In the genomic region with DNA sequence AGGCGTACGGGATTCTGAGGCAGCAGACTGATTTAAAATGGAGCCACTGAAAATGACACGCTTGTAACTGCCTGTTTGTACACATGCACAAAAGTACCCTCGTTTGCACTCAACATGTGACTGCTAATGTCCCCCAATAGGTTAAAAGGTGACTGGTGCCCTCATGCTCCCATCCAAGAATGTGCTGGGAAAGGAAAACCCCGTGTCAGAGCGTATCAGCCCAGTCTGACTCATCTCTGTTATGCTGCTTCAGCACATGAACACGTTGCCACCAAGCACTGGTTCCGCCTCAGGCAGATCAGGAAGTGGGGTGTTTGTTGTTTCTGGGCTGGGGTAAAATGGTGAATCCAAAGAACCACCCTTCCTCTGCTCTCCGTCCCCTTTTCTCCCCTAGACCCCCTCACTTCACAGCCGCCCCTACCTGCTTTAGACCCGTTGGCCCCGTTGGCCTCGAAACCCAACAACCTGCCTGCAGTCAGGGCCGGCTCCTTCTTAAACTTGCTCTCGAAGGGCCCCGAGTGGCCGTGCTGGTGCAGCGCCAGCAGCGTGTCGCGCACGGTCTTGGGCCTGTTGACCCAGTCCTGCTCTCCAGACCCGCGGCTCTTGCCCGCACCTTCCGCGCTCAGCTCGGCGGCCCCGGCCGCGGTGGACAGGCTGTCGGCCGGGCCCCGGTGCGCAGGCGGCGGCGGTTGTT, we compare ENCODE assay signal across 1 cellular context.
TF ChIP-seq lines count a peak whose summit lies in the region.

No MANE protein-coding gene starts in this region.

TF ChIP-seq in GM12878, 131 proteins besides CTCF, POLR2A, EP300 and RAD21 (continued from another document and continues in another):
- TF ChIP-seq, protein P1, sequence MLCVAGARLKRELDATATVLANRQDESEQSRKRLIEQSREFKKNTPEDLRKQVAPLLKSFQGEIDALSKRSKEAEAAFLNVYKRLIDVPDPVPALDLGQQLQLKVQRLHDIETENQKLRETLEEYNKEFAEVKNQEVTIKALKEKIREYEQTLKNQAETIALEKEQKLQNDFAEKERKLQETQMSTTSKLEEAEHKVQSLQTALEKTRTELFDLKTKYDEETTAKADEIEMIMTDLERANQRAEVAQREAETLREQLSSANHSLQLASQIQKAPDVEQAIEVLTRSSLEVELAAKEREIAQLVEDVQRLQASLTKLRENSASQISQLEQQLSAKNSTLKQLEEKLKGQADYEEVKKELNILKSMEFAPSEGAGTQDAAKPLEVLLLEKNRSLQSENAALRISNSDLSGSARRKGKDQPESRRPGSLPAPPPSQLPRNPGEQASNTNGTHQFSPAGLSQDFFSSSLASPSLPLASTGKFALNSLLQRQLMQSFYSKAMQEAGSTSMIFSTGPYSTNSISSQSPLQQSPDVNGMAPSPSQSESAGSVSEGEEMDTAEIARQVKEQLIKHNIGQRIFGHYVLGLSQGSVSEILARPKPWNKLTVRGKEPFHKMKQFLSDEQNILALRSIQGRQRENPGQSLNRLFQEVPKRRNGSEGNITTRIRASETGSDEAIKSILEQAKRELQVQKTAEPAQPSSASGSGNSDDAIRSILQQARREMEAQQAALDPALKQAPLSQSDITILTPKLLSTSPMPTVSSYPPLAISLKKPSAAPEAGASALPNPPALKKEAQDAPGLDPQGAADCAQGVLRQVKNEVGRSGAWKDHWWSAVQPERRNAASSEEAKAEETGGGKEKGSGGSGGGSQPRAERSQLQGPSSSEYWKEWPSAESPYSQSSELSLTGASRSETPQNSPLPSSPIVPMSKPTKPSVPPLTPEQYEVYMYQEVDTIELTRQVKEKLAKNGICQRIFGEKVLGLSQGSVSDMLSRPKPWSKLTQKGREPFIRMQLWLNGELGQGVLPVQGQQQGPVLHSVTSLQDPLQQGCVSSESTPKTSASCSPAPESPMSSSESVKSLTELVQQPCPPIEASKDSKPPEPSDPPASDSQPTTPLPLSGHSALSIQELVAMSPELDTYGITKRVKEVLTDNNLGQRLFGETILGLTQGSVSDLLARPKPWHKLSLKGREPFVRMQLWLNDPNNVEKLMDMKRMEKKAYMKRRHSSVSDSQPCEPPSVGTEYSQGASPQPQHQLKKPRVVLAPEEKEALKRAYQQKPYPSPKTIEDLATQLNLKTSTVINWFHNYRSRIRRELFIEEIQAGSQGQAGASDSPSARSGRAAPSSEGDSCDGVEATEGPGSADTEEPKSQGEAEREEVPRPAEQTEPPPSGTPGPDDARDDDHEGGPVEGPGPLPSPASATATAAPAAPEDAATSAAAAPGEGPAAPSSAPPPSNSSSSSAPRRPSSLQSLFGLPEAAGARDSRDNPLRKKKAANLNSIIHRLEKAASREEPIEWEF (IDR thresholded peaks at IDR 0.05; ENCODE audit: insufficient replicate concordance, low read depth, low read length) = no peak
- TF ChIP-seq RUNX3 (IDR thresholded peaks at IDR 0.05; ENCODE audit: low read length) (no peak), CHD4 (IDR thresholded peaks at IDR 0.05) (no peak), TARDBP (IDR thresholded peaks at IDR 0.05; ENCODE audit: borderline replicate concordance) (no peak), MTA2 (IDR thresholded peaks at IDR 0.05; ENCODE audit: low read depth) (peak; percentile 62; the same call in 1 of the 2 replicates), POLR2AphosphoS2 (IDR thresholded peaks at IDR 0.05; ENCODE audit: low read depth, low read length) (peak; percentile 82), MYC (IDR thresholded peaks at IDR 0.05; ENCODE audit: insufficient read depth, insufficient read length, insufficient replicate concordance, low read length, severe bottlenecking) (peak; percentile 22), HDGF (IDR thresholded peaks at IDR 0.05) (peak; percentile 90), TAF1 (IDR thresholded peaks at IDR 0.05; ENCODE audit: borderline replicate concordance, low read depth, low read length) (peak; percentile 77), RFX5 (IDR thresholded peaks at IDR 0.05; ENCODE audit: low read depth, low read length) (no peak), PML (IDR thresholded peaks at IDR 0.05; ENCODE audit: low read length) (no peak), EZH2 (IDR thresholded peaks at IDR 0.05; ENCODE audit: borderline replicate concordance, control insufficient read depth, low read depth, low read length) (no peak), IKZF1 (conservative IDR thresholded peaks at IDR 0.05) (peak; percentile 80), KDM1A (IDR thresholded peaks at IDR 0.05; ENCODE audit: borderline replicate concordance) (no peak), HDAC6 (IDR thresholded peaks at IDR 0.05; ENCODE audit: unreplicated experiment) (no peak), NRF1 (conservative IDR thresholded peaks at IDR 0.05; ENCODE audit: low read depth, low read length) (no peak), PAX8 (IDR thresholded peaks at IDR 0.05) (no peak), CHD1 (IDR thresholded peaks at IDR 0.05; ENCODE audit: low read depth, low read length) (0 out of 2 replicates have a peak, but pooled peaks have one; percentile 28), ZNF24 (IDR thresholded peaks at IDR 0.05) (no peak), FOS (IDR thresholded peaks at IDR 0.05; ENCODE audit: borderline replicate concordance, extremely low read depth, insufficient read length) (no peak), NFXL1 (IDR thresholded peaks at IDR 0.05; ENCODE audit: borderline replicate concordance) (no peak), ATF7 (IDR thresholded peaks at IDR 0.05; ENCODE audit: low read depth) (peak; percentile 80), NR2C2 (IDR thresholded peaks at IDR 0.05; ENCODE audit: borderline replicate concordance, control insufficient read depth, insufficient read length, low read depth) (no peak), TBL1XR1 (IDR thresholded peaks at IDR 0.05; ENCODE audit: low read depth, low read length) (no peak), TCF3 (IDR thresholded peaks at IDR 0.05; ENCODE audit: borderline replicate concordance, insufficient read depth, low read depth, low read length) (no peak), CEBPB (IDR thresholded peaks at IDR 0.05; ENCODE audit: borderline replicate concordance in 1 of 2, low read depth in 2 of 2, low read length in 2 of 2) (no peak)
- TF ChIP-seq, protein P2, sequence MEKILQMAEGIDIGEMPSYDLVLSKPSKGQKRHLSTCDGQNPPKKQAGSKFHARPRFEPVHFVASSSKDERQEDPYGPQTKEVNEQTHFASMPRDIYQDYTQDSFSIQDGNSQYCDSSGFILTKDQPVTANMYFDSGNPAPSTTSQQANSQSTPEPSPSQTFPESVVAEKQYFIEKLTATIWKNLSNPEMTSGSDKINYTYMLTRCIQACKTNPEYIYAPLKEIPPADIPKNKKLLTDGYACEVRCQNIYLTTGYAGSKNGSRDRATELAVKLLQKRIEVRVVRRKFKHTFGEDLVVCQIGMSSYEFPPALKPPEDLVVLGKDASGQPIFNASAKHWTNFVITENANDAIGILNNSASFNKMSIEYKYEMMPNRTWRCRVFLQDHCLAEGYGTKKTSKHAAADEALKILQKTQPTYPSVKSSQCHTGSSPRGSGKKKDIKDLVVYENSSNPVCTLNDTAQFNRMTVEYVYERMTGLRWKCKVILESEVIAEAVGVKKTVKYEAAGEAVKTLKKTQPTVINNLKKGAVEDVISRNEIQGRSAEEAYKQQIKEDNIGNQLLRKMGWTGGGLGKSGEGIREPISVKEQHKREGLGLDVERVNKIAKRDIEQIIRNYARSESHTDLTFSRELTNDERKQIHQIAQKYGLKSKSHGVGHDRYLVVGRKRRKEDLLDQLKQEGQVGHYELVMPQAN (conservative IDR thresholded peaks at IDR 0.05) = peak; percentile 39; the same call in 1 of the 2 replicates
- TF ChIP-seq, protein P3, sequence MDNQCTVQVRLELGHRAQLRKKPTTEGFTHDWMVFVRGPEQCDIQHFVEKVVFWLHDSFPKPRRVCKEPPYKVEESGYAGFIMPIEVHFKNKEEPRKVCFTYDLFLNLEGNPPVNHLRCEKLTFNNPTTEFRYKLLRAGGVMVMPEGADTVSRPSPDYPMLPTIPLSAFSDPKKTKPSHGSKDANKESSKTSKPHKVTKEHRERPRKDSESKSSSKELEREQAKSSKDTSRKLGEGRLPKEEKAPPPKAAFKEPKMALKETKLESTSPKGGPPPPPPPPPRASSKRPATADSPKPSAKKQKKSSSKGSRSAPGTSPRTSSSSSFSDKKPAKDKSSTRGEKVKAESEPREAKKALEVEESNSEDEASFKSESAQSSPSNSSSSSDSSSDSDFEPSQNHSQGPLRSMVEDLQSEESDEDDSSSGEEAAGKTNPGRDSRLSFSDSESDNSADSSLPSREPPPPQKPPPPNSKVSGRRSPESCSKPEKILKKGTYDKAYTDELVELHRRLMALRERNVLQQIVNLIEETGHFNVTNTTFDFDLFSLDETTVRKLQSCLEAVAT (IDR thresholded peaks at IDR 0.05) = peak; percentile 98
- TF ChIP-seq, protein P4, sequence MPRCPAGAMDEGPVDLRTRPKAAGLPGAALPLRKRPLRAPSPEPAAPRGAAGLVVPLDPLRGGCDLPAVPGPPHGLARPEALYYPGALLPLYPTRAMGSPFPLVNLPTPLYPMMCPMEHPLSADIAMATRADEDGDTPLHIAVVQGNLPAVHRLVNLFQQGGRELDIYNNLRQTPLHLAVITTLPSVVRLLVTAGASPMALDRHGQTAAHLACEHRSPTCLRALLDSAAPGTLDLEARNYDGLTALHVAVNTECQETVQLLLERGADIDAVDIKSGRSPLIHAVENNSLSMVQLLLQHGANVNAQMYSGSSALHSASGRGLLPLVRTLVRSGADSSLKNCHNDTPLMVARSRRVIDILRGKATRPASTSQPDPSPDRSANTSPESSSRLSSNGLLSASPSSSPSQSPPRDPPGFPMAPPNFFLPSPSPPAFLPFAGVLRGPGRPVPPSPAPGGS (IDR thresholded peaks at IDR 0.05; ENCODE audit: borderline replicate concordance, insufficient read depth, low read depth, low read length, poor library complexity, severe bottlenecking) = peak; percentile 75
- TF ChIP-seq, protein P5, sequence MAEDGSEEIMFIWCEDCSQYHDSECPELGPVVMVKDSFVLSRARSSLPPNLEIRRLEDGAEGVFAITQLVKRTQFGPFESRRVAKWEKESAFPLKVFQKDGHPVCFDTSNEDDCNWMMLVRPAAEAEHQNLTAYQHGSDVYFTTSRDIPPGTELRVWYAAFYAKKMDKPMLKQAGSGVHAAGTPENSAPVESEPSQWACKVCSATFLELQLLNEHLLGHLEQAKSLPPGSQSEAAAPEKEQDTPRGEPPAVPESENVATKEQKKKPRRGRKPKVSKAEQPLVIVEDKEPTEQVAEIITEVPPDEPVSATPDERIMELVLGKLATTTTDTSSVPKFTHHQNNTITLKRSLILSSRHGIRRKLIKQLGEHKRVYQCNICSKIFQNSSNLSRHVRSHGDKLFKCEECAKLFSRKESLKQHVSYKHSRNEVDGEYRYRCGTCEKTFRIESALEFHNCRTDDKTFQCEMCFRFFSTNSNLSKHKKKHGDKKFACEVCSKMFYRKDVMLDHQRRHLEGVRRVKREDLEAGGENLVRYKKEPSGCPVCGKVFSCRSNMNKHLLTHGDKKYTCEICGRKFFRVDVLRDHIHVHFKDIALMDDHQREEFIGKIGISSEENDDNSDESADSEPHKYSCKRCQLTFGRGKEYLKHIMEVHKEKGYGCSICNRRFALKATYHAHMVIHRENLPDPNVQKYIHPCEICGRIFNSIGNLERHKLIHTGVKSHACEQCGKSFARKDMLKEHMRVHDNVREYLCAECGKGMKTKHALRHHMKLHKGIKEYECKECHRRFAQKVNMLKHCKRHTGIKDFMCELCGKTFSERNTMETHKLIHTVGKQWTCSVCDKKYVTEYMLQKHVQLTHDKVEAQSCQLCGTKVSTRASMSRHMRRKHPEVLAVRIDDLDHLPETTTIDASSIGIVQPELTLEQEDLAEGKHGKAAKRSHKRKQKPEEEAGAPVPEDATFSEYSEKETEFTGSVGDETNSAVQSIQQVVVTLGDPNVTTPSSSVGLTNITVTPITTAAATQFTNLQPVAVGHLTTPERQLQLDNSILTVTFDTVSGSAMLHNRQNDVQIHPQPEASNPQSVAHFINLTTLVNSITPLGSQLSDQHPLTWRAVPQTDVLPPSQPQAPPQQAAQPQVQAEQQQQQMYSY (CRISPR knock-in tag; IDR thresholded peaks at IDR 0.05) = 0 out of 2 replicates have a peak, but pooled peaks have one; percentile 10
- TF ChIP-seq, protein P6, sequence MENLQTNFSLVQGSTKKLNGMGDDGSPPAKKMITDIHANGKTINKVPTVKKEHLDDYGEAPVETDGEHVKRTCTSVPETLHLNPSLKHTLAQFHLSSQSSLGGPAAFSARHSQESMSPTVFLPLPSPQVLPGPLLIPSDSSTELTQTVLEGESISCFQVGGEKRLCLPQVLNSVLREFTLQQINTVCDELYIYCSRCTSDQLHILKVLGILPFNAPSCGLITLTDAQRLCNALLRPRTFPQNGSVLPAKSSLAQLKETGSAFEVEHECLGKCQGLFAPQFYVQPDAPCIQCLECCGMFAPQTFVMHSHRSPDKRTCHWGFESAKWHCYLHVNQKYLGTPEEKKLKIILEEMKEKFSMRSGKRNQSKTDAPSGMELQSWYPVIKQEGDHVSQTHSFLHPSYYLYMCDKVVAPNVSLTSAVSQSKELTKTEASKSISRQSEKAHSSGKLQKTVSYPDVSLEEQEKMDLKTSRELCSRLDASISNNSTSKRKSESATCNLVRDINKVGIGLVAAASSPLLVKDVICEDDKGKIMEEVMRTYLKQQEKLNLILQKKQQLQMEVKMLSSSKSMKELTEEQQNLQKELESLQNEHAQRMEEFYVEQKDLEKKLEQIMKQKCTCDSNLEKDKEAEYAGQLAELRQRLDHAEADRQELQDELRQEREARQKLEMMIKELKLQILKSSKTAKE (IDR thresholded peaks at IDR 0.05; ENCODE audit: low read depth, poor library complexity, severe bottlenecking) = peak; percentile 91
- TF ChIP-seq, protein P7, sequence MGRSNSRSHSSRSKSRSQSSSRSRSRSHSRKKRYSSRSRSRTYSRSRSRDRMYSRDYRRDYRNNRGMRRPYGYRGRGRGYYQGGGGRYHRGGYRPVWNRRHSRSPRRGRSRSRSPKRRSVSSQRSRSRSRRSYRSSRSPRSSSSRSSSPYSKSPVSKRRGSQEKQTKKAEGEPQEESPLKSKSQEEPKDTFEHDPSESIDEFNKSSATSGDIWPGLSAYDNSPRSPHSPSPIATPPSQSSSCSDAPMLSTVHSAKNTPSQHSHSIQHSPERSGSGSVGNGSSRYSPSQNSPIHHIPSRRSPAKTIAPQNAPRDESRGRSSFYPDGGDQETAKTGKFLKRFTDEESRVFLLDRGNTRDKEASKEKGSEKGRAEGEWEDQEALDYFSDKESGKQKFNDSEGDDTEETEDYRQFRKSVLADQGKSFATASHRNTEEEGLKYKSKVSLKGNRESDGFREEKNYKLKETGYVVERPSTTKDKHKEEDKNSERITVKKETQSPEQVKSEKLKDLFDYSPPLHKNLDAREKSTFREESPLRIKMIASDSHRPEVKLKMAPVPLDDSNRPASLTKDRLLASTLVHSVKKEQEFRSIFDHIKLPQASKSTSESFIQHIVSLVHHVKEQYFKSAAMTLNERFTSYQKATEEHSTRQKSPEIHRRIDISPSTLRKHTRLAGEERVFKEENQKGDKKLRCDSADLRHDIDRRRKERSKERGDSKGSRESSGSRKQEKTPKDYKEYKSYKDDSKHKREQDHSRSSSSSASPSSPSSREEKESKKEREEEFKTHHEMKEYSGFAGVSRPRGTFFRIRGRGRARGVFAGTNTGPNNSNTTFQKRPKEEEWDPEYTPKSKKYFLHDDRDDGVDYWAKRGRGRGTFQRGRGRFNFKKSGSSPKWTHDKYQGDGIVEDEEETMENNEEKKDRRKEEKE (IDR thresholded peaks at IDR 0.05) = no peak
- TF ChIP-seq, protein P8, sequence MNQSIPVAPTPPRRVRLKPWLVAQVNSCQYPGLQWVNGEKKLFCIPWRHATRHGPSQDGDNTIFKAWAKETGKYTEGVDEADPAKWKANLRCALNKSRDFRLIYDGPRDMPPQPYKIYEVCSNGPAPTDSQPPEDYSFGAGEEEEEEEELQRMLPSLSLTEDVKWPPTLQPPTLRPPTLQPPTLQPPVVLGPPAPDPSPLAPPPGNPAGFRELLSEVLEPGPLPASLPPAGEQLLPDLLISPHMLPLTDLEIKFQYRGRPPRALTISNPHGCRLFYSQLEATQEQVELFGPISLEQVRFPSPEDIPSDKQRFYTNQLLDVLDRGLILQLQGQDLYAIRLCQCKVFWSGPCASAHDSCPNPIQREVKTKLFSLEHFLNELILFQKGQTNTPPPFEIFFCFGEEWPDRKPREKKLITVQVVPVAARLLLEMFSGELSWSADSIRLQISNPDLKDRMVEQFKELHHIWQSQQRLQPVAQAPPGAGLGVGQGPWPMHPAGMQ (IDR thresholded peaks at IDR 0.05; ENCODE audit: borderline replicate concordance) = no peak
